ENCODE assay signal across 1 cellular context in the genomic region with DNA sequence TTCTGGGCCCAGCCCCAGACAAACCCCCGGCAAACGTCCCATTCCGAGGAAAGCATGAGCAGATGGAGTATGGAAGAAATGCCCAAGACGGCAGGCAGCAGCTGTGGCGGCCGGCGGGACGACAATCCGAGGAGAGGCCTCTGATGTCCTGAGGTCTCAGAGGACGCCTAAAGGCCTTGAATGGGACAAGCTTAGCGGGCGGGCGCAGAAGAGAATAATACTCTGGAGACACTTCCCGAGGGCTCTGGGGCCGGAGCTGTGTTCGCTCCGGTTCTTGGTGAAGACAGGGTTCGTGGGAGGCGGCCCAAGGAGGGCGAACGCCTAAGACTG.
TF ChIP-seq lines count a peak whose summit lies in the region.

No MANE protein-coding gene starts in this region.

TF ChIP-seq in K562, 482 proteins besides CTCF, POLR2A, EP300 and RAD21 (continues in another document):
- TF ChIP-seq, protein P1, sequence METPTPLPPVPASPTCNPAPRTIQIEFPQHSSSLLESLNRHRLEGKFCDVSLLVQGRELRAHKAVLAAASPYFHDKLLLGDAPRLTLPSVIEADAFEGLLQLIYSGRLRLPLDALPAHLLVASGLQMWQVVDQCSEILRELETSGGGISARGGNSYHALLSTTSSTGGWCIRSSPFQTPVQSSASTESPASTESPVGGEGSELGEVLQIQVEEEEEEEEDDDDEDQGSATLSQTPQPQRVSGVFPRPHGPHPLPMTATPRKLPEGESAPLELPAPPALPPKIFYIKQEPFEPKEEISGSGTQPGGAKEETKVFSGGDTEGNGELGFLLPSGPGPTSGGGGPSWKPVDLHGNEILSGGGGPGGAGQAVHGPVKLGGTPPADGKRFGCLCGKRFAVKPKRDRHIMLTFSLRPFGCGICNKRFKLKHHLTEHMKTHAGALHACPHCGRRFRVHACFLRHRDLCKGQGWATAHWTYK (CRISPR knock-in tag; IDR thresholded peaks at IDR 0.05), result 0 out of 2 replicates have a peak, but pooled peaks have one; percentile 43
- TF ChIP-seq CBX8 (IDR thresholded peaks at IDR 0.05; ENCODE audit: borderline replicate concordance, extremely low read depth, low read depth, low read length, poor library complexity, severe bottlenecking), result no peak
- TF ChIP-seq ZKSCAN1 (IDR thresholded peaks at IDR 0.05; ENCODE audit: low read depth, low read length), result no peak
- TF ChIP-seq RFX1 (IDR thresholded peaks at IDR 0.05), result no peak
- no peak for TF ChIP-seq HDAC3 (IDR thresholded peaks at IDR 0.05; ENCODE audit: borderline replicate concordance, partially characterized antibody)
- TF ChIP-seq SAFB (IDR thresholded peaks at IDR 0.05; ENCODE audit: borderline replicate concordance, low read depth, low read length), result no peak
- TF ChIP-seq, protein P2, sequence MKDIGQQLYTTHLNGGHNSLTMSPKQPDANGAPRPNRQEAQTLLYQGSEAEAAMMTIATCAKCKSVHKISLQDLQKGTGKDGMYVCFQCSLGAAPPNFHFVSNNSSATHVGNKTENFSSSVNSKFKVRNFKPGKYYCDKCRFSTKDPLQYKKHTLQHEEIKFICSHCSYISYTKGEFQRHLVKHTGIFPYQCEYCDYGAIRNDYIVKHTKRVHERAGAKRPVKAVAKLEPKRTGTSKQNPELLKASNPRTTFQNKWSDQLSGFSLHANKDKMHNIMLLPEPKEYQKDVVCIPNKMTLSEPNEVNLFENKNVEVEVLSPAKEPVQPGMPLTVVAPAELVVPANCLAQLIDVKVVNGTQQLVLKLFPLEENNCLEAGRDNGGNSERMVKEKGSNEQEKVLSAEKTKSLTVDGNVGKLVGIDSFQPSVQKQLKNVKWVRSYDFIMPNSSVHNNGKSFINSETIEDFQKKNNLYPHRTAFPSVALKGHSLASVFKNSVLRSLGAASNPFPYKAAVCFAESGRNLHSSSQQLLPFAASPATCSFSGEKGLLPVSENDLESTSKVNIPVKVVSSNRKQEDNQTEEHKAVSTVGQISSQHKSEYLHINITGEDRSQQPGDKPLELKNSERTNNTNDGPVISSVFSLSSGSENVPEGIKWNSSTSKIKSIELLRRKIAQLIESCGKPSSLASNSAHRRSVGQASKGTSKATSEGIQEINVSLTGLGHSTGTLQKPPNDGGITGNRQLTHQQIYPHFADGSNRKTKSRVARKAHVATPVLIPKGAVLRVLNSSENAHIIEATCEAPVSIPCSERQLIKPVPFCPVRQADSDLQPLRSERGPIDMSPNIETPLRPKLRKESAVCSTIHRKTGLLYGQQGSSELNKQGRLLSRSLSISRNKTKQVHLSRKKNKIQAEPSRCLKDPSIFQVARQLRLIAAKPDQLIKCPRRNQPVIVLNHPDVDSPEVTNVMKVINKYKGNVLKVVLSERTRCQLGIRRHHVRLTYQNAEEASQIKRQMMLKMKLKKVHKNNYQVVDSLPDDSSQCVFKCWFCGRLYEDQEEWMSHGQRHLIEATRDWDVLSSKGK (CRISPR knock-in tag; IDR thresholded peaks at IDR 0.05), result no peak
- no peak for TF ChIP-seq GATA2 (CRISPR knock-in tag; IDR thresholded peaks at IDR 0.05)
- TF ChIP-seq MEIS2 (IDR thresholded peaks at IDR 0.05; ENCODE audit: partially characterized antibody), result no peak
- TF ChIP-seq RHOXF2B (CRISPR knock-in tag; conservative IDR thresholded peaks at IDR 0.05), result 0 out of 2 replicates have a peak, but pooled peaks have one; percentile 21
- TF ChIP-seq, protein P3, sequence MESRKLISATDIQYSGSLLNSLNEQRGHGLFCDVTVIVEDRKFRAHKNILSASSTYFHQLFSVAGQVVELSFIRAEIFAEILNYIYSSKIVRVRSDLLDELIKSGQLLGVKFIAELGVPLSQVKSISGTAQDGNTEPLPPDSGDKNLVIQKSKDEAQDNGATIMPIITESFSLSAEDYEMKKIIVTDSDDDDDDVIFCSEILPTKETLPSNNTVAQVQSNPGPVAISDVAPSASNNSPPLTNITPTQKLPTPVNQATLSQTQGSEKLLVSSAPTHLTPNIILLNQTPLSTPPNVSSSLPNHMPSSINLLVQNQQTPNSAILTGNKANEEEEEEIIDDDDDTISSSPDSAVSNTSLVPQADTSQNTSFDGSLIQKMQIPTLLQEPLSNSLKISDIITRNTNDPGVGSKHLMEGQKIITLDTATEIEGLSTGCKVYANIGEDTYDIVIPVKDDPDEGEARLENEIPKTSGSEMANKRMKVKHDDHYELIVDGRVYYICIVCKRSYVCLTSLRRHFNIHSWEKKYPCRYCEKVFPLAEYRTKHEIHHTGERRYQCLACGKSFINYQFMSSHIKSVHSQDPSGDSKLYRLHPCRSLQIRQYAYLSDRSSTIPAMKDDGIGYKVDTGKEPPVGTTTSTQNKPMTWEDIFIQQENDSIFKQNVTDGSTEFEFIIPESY (CRISPR knock-in tag; IDR thresholded peaks at IDR 0.05), result peak; percentile 62; the same call in 1 of the 2 replicates
- TF ChIP-seq, protein P4, sequence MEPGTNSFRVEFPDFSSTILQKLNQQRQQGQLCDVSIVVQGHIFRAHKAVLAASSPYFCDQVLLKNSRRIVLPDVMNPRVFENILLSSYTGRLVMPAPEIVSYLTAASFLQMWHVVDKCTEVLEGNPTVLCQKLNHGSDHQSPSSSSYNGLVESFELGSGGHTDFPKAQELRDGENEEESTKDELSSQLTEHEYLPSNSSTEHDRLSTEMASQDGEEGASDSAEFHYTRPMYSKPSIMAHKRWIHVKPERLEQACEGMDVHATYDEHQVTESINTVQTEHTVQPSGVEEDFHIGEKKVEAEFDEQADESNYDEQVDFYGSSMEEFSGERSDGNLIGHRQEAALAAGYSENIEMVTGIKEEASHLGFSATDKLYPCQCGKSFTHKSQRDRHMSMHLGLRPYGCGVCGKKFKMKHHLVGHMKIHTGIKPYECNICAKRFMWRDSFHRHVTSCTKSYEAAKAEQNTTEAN (CRISPR knock-in tag; IDR thresholded peaks at IDR 0.05), result no peak
- TF ChIP-seq, protein P5, sequence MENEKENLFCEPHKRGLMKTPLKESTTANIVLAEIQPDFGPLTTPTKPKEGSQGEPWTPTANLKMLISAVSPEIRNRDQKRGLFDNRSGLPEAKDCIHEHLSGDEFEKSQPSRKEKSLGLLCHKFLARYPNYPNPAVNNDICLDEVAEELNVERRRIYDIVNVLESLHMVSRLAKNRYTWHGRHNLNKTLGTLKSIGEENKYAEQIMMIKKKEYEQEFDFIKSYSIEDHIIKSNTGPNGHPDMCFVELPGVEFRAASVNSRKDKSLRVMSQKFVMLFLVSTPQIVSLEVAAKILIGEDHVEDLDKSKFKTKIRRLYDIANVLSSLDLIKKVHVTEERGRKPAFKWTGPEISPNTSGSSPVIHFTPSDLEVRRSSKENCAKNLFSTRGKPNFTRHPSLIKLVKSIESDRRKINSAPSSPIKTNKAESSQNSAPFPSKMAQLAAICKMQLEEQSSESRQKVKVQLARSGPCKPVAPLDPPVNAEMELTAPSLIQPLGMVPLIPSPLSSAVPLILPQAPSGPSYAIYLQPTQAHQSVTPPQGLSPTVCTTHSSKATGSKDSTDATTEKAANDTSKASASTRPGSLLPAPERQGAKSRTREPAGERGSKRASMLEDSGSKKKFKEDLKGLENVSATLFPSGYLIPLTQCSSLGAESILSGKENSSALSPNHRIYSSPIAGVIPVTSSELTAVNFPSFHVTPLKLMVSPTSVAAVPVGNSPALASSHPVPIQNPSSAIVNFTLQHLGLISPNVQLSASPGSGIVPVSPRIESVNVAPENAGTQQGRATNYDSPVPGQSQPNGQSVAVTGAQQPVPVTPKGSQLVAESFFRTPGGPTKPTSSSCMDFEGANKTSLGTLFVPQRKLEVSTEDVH (IDR thresholded peaks at IDR 0.05; ENCODE audit: low read depth, partially characterized antibody), result no peak
- TF ChIP-seq SMC3 (conservative IDR thresholded peaks at IDR 0.05; ENCODE audit: insufficient read depth, low read depth, low read length), result no peak
- no peak for TF ChIP-seq HDAC6 (IDR thresholded peaks at IDR 0.05; ENCODE audit: low read depth, low read length)
- no peak for TF ChIP-seq MTA2 (IDR thresholded peaks at IDR 0.05; ENCODE audit: low read depth)
- TF ChIP-seq GTF2E2 (tag; IDR thresholded peaks at IDR 0.05), result no peak
- TF ChIP-seq PTBP1 (IDR thresholded peaks at IDR 0.05; ENCODE audit: low read depth, low read length), result 0 out of 2 replicates have a peak, but pooled peaks have one; percentile 51
- TF ChIP-seq, protein P6, sequence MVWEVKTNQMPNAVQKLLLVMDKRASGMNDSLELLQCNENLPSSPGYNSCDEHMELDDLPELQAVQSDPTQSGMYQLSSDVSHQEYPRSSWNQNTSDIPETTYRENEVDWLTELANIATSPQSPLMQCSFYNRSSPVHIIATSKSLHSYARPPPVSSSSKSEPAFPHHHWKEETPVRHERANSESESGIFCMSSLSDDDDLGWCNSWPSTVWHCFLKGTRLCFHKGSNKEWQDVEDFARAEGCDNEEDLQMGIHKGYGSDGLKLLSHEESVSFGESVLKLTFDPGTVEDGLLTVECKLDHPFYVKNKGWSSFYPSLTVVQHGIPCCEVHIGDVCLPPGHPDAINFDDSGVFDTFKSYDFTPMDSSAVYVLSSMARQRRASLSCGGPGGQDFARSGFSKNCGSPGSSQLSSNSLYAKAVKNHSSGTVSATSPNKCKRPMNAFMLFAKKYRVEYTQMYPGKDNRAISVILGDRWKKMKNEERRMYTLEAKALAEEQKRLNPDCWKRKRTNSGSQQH (CRISPR knock-in tag; IDR thresholded peaks at IDR 0.05), result no peak
- TF ChIP-seq BMI1 (IDR thresholded peaks at IDR 0.05; ENCODE audit: low read length), result no peak
- no peak for TF ChIP-seq CTBP1 (IDR thresholded peaks at IDR 0.05; ENCODE audit: borderline replicate concordance)
- no peak for TF ChIP-seq ZNF217 (CRISPR knock-in tag; IDR thresholded peaks at IDR 0.05)
- no peak for TF ChIP-seq ZBTB34 (CRISPR knock-in tag; IDR thresholded peaks at IDR 0.05)
- TF ChIP-seq, protein P7, sequence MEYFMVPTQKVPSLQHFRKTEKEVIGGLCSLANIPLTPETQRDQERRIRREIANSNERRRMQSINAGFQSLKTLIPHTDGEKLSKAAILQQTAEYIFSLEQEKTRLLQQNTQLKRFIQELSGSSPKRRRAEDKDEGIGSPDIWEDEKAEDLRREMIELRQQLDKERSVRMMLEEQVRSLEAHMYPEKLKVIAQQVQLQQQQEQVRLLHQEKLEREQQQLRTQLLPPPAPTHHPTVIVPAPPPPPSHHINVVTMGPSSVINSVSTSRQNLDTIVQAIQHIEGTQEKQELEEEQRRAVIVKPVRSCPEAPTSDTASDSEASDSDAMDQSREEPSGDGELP (CRISPR knock-in tag; IDR thresholded peaks at IDR 0.05; ENCODE audit: borderline replicate concordance), result no peak
- TF ChIP-seq, protein P8, sequence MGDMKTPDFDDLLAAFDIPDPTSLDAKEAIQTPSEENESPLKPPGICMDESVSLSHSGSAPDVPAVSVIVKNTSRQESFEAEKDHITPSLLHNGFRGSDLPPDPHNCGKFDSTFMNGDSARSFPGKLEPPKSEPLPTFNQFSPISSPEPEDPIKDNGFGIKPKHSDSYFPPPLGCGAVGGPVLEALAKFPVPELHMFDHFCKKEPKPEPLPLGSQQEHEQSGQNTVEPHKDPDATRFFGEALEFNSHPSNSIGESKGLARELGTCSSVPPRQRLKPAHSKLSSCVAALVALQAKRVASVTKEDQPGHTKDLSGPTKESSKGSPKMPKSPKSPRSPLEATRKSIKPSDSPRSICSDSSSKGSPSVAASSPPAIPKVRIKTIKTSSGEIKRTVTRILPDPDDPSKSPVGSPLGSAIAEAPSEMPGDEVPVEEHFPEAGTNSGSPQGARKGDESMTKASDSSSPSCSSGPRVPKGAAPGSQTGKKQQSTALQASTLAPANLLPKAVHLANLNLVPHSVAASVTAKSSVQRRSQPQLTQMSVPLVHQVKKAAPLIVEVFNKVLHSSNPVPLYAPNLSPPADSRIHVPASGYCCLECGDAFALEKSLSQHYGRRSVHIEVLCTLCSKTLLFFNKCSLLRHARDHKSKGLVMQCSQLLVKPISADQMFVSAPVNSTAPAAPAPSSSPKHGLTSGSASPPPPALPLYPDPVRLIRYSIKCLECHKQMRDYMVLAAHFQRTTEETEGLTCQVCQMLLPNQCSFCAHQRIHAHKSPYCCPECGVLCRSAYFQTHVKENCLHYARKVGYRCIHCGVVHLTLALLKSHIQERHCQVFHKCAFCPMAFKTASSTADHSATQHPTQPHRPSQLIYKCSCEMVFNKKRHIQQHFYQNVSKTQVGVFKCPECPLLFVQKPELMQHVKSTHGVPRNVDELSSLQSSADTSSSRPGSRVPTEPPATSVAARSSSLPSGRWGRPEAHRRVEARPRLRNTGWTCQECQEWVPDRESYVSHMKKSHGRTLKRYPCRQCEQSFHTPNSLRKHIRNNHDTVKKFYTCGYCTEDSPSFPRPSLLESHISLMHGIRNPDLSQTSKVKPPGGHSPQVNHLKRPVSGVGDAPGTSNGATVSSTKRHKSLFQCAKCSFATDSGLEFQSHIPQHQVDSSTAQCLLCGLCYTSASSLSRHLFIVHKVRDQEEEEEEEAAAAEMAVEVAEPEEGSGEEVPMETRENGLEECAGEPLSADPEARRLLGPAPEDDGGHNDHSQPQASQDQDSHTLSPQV (IDR thresholded peaks at IDR 0.05), result 0 out of 2 replicates have a peak, but pooled peaks have one; percentile 7
- TF ChIP-seq TSHZ1 (CRISPR knock-in tag; IDR thresholded peaks at IDR 0.05), result no peak
- no peak for TF ChIP-seq PCBP1 (IDR thresholded peaks at IDR 0.05; ENCODE audit: low read depth, low read length, poor library complexity, severe bottlenecking)
- TF ChIP-seq ZNF143 (CRISPR knock-in tag; IDR thresholded peaks at IDR 0.05), result no peak
- no peak for TF ChIP-seq FIP1L1 (IDR thresholded peaks at IDR 0.05; ENCODE audit: low read depth, low read length, poor library complexity, severe bottlenecking)
- TF ChIP-seq CC2D1A (IDR thresholded peaks at IDR 0.05), result no peak
- no peak for TF ChIP-seq C11orf30 (IDR thresholded peaks at IDR 0.05; ENCODE audit: low read depth)
